ENCODE assay signal across 20 cellular contexts in the genomic region with DNA sequence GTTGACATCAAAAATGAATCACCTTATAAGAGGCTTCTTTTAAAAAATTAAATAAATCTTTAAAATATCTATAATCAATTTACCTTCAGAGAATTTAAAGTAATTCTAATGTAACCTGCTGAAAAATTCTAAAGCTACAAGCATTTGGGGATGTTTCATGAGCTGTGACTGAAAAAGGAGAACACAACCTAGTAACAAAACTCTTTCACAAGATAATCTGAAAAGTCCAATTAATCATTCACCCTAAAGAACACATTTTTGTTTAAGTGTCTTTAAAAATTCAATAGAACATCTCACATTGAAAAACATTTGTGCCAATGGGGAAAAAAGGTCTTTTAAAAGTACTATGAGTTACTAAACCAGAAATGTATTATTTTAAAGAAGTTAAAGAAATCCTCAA.
"Had no signal": no experiment of that assay in that cellular context is flagged by ENCODE, and none has a peak within 500 bp of the region (broad histone marks: within the 10 kb centered on the region; RNA-seq: fewer than 3 reads in every experiment).

No MANE protein-coding gene starts in this region.

- H3K9me3 ChIP-seq: esophagus squamous epithelium had no signal

- H3K27ac ChIP-seq: esophagus squamous epithelium, skin epidermis had no signal

- ATAC-seq: activated naive CD4-positive, alpha-beta T cell treated with anti-CD3 and anti-CD28 coated beads, Interleukin-2, amount 50 U/mL, for 72 hours; effector memory CD8-positive, alpha-beta T cell; right cardiac atrium; WTC11 had no signal

- DNase-seq: activated CD4-positive, alpha-beta memory T cell treated with anti-CD3 and anti-CD28 coated beads for 36 hours; activated CD4-positive, alpha-beta T cell treated with anti-CD3 and anti-CD28 coated beads for 4 hours; activated gamma-delta T cell treated with Interleukin-2 at 50 U/mL for 16 hours; activated T-cell treated with anti-CD3 and anti-CD28 coated beads for 4 hours; effector memory CD8-positive, alpha-beta T cell; esophagus squamous epithelium; hippocampal formation; islet precursor cell; midbrain; nephron progenitor cell; nucleus accumbens; right cardiac atrium; stimulated activated CD4-positive, alpha-beta T cell treated with anti-CD3 and anti-CD28 coated beads, Interleukin-15, amount 100 ng/mL, for 24 hours; stimulated activated CD4-positive, alpha-beta T cell treated with anti-CD3 and anti-CD28 coated beads, Interleukin-2, amount 100 ng/mL, for 48 hours; trophoblast cell had no signal

- H3K9me3 Mint-ChIP-seq: activated CD4-positive, alpha-beta memory T cell treated with anti-CD3 and anti-CD28 coated beads for 36 hours; activated T-helper 1 cell treated with anti-CD3 and anti-CD28 coated beads, Interleukin-12 subunit alpha, Interleukin-12 subunit beta, Interleukin-2, Interleukin-4 antibody, amounts not matched to agents 30 ng/mL and 10 ng/mL and 1 ng/mL, durations not matched to agents 14 hours and 24 hours and 36 hours had no signal

- H3K27me3 ChIP-seq: esophagus squamous epithelium had no signal

- H3K36me3 ChIP-seq: esophagus squamous epithelium had no signal

- H3K4me3 Mint-ChIP-seq: activated CD4-positive, alpha-beta memory T cell treated with anti-CD3 and anti-CD28 coated beads for 36 hours; activated T-helper 1 cell treated with anti-CD3 and anti-CD28 coated beads, Interleukin-12 subunit alpha, Interleukin-12 subunit beta, Interleukin-2, Interleukin-4 antibody, amounts not matched to agents 30 ng/mL and 10 ng/mL and 1 ng/mL, durations not matched to agents 14 hours and 24 hours and 36 hours; effector memory CD8-positive, alpha-beta T cell; nephron progenitor cell; stimulated activated naive CD8-positive, alpha-beta T cell treated with anti-CD3 and anti-CD28 coated beads, Interleukin-15, Interleukin-2, amounts not matched to agents 100 ng/mL and 50 ng/mL, for 24 hours; WTC11 had no signal

- H3K27ac Mint-ChIP-seq: activated CD4-positive, alpha-beta memory T cell treated with anti-CD3 and anti-CD28 coated beads for 36 hours; activated T-helper 1 cell treated with anti-CD3 and anti-CD28 coated beads, Interleukin-12 subunit alpha, Interleukin-12 subunit beta, Interleukin-2, Interleukin-4 antibody, amounts not matched to agents 30 ng/mL and 10 ng/mL and 1 ng/mL, durations not matched to agents 14 hours and 24 hours and 36 hours; stimulated activated naive CD8-positive, alpha-beta T cell treated with anti-CD3 and anti-CD28 coated beads, Interleukin-15, Interleukin-2, amounts not matched to agents 100 ng/mL and 50 ng/mL, for 24 hours; WTC11 had no signal

- H3K27me3 Mint-ChIP-seq: activated CD4-positive, alpha-beta memory T cell treated with anti-CD3 and anti-CD28 coated beads for 36 hours; effector memory CD8-positive, alpha-beta T cell; stimulated activated naive CD8-positive, alpha-beta T cell treated with anti-CD3 and anti-CD28 coated beads, Interleukin-15, Interleukin-2, amounts not matched to agents 100 ng/mL and 50 ng/mL, for 24 hours had no signal

- H3K4me3 ChIP-seq: esophagus squamous epithelium, skin epidermis had no signal
